Comparison of ENCODE assay signal across 33 cellular contexts in the genomic region with DNA sequence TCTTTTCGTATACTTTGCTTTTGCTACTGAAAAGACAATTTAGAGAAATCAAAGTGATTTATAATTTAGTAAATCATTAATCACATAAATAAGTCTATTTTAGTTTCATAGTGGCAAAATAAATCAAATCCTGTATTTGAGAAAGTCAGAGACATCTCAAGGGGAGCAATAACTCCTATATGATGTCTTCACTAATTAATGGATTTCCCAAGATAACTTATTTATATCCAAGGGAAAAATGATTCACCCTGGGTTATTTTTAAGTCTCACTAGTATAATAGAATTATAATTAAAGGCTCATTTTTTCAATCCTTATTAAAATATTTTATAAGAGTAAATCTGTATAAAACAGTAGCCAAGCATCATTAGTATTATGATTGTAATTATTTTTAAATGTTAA.
"Had no signal": no experiment of that assay in that cellular context is flagged by ENCODE, and none has a peak within 500 bp of the region (broad histone marks: within the 10 kb centered on the region; RNA-seq: fewer than 3 reads in every experiment).

No MANE protein-coding gene starts in this region.

- H3K27me3 ChIP-seq: adrenal gland, ascending aorta, body of pancreas, brain microvascular endothelial cell, breast epithelium, cardiac muscle cell had no signal

- H3K27ac ChIP-seq: adrenal gland, ascending aorta, body of pancreas, brain microvascular endothelial cell, breast epithelium, cardiac muscle cell had no signal

- H3K9me3 ChIP-seq: adrenal gland, body of pancreas, breast epithelium had no signal

- H3K36me3 ChIP-seq: adrenal gland, ascending aorta, brain microvascular endothelial cell, cardiac muscle cell had no signal

- DNase-seq: activated effector memory CD4-positive, alpha-beta T cell treated with anti-CD3 and anti-CD28 coated beads, Interleukin-2, amount 50 U/mL, for 16 hours; activated effector memory CD4-positive, alpha-beta T cell treated with Interleukin-2 at 50 U/mL for 16 hours; activated gamma-delta T cell; activated gamma-delta T cell treated with Interleukin-2 at 50 U/mL for 16 hours; activated naive CD4-positive, alpha-beta T cell; activated naive CD4-positive, alpha-beta T cell treated with anti-CD3 and anti-CD28 coated beads for 36 hours; activated naive CD4-positive, alpha-beta T cell treated with anti-CD3 and anti-CD28 coated beads, Interleukin-2, amount 10 ng/mL, durations not matched to agents 7 days and 5 days; activated naive CD4-positive, alpha-beta T cell treated with anti-CD3 and anti-CD28 coated beads, Interleukin-2, amount 50 U/mL, for 16 hours; activated naive CD4-positive, alpha-beta T cell treated with Interleukin-2 at 50 U/mL for 16 hours; activated naive CD8-positive, alpha-beta T cell treated with anti-CD3 and anti-CD28 coated beads for 36 hours; activated naive CD8-positive, alpha-beta T cell treated with anti-CD3 and anti-CD28 coated beads, Interleukin-2, amount 10 ng/mL, durations not matched to agents 7 days and 5 days; activated naive CD8-positive, alpha-beta T cell treated with anti-CD3 and anti-CD28 coated beads, Interleukin-2, amount 50 U/mL, for 24 hours; activated T-cell treated with anti-CD3 and anti-CD28 coated beads, Interleukin-2, amount 50 U/mL, for 24 hours; activated T-cell treated with anti-CD3 and anti-CD28 coated beads, Interleukin-2, amount 50 U/mL, for 4 hours; activated T-cell treated with anti-CD3 and anti-CD28 coated beads, Interleukin-2, amount 50 U/mL, for 48 hours; activated T-cell treated with anti-CD3 and anti-CD28 coated beads, Interleukin-2, amount 50 U/mL, for 72 hours; adrenal gland; amniotic stem cell; amygdala; anterior cingulate cortex; aorta; body of pancreas; brain microvascular endothelial cell; caudate nucleus; central memory CD4-positive, alpha-beta T cell; cerebellar nuclear complex had no signal

- ATAC-seq: activated naive CD4-positive, alpha-beta T cell treated with anti-CD3 and anti-CD28 coated beads, Interleukin-2, amount 50 U/mL, for 72 hours; activated naive CD8-positive, alpha-beta T cell treated with anti-CD3 and anti-CD28 coated beads, Interleukin-2, amount 50 U/mL, for 24 hours; activated T-cell treated with anti-CD3 and anti-CD28 coated beads, Interleukin-2, amount 50 U/mL, for 4 hours; activated T-cell treated with anti-CD3 and anti-CD28 coated beads, Interleukin-2, amount 50 U/mL, for 72 hours; activated T-helper 17 cell treated with anti-CD3 and anti-CD28 coated beads, Interleukin-2, amount 50 U/mL, for 72 hours; body of pancreas had no signal

- FAIRE-seq: astrocyte, bronchial epithelial cell had no signal

- H3K4me1 ChIP-seq: adrenal gland, ascending aorta, body of pancreas, breast epithelium had no signal

- H3K4me3 ChIP-seq: adrenal gland, ascending aorta, body of pancreas, breast epithelium, cardiac muscle cell had no signal
